14 cellular contexts compared by ENCODE assay signal in the genomic region with DNA sequence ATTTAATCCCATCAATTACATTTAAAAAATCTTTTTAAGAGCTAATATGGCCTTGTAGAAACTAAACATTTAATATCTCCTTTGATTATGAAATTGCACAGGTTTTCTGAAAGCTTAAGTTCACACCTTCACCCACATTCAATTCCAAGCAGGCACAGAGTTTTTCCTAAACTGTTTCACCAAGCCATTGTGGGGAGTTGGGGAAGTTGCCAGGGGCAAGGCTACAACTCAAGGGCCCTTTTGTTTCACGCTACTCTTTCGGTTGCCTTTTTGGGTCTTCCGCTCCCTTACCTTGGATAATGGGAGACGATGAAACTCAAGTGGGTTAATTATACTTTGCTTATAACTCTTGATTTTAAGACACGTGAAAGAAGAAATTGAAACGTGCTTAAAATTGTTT.
"Had no signal": no experiment of that assay in that cellular context is flagged by ENCODE, and none has a peak within 500 bp of the region (broad histone marks: within the 10 kb centered on the region; RNA-seq: fewer than 3 reads in every experiment).

No MANE protein-coding gene starts in this region.

- H3K4me3 ChIP-seq: coronary artery, esophagus muscularis mucosa, lower lobe of right lung, tibial artery, uterus had no signal

- H3K36me3 ChIP-seq: esophagus muscularis mucosa, lower lobe of right lung, tibial artery, uterus had no signal

- DNase-seq: activated CD4-positive, alpha-beta T cell treated with anti-CD3 and anti-CD28 coated beads, Interleukin-2, amount 10 ng/mL, durations not matched to agents 7 days and 5 days; activated CD8-positive, alpha-beta T cell treated with anti-CD3 and anti-CD28 coated beads, Interleukin-2, amount 10 ng/mL, durations not matched to agents 7 days and 5 days; activated naive CD4-positive, alpha-beta T cell treated with anti-CD3 and anti-CD28 coated beads for 36 hours; activated T-cell treated with anti-CD3 and anti-CD28 coated beads, Interleukin-2, amount 50 U/mL, for 24 hours; effector CD4-positive, alpha-beta T cell; lower lobe of right lung; nephron progenitor cell; occipital lobe; stimulated activated naive B cell treated with anti-CD40 and anti-IgM and Interleukin-4, amounts not matched to agents 10 μg/mL and 1 μg/mL and 100 μg/mL, for 72 hours; T1000; tibial artery; uterus had no signal

- ATAC-seq: activated CD8-positive, alpha-beta T cell treated with anti-CD3 and anti-CD28 coated beads, Interleukin-2, amount 10 ng/mL, durations not matched to agents 7 days and 5 days; lower lobe of right lung; stimulated activated naive B cell treated with anti-CD40 and anti-IgM and Interleukin-4, amounts not matched to agents 10 μg/mL and 1 μg/mL and 100 μg/mL, for 72 hours had no signal

- H3K27me3 ChIP-seq: esophagus muscularis mucosa, tibial artery, uterus had no signal

- H3K27ac ChIP-seq: coronary artery, esophagus muscularis mucosa, lower lobe of right lung, tibial artery, uterus had no signal

- H3K9me3 ChIP-seq: esophagus muscularis mucosa, lower lobe of right lung, tibial artery, uterus had no signal
